In genomic region chrX:40098264-40099045, GRCh38 we compare ENCODE assay signal across 8 cellular contexts. TPM values are rescaled to one million over a fixed set of nuclear protein-coding genes. Genes with fewer than 3 reads are reported as not detected.
DNase-seq lines count a peak whose midpoint lies in the region; ATAC-seq, FAIRE-seq and TF ChIP-seq lines count a peak whose summit lies in the region.

No MANE protein-coding gene starts in this region.

- DNase-seq in AG10803 (ENCODE audit: low read depth) = no peak
- no peak for DNase-seq in GM18507 (ENCODE audit: extremely low spot score, insufficient read length, low read depth)
- DNase-seq in MG63 = peak; percentile 66
- DNase-seq in endothelial cell (ENCODE audit: low spot score) = peak; percentile 30
- DNase-seq in myocyte (ENCODE audit: low read depth) = peak; percentile 65
- peak in 1 of 2 donors; percentile 45 for DNase-seq in uterus

- no peak overlapping the region for H3K4me3 Mint-ChIP-seq in endothelial cell (ENCODE audit: unreplicated experiment)

- H3K9me3 Mint-ChIP-seq in endothelial cell (ENCODE audit: unreplicated experiment) = no peaks in the 10 kb centered on the region

- no peaks in the 10 kb centered on the region for H3K9me3 ChIP-seq in MG63
- H3K9me3 ChIP-seq in uterus = no peaks in the 10 kb centered on the region

- no peak for ATAC-seq in HG02973 (IDR thresholded peaks at IDR 0.05; ENCODE audit: unreplicated experiment)

- peaks cover 5% of the 10 kb centered on the region for H3K27me3 Mint-ChIP-seq in endothelial cell (ENCODE audit: unreplicated experiment)

- no peak for TF ChIP-seq CTCF in AG10803 (conservative IDR thresholded peaks at IDR 0.05; ENCODE audit: low read length)
- no peak for TF ChIP-seq CTCF in WI38 (IDR thresholded peaks at IDR 0.05; ENCODE audit: low read depth, low read length)
- no peak for TF ChIP-seq CTCF in endothelial cell (IDR thresholded peaks at IDR 0.05; ENCODE audit: unreplicated experiment)
- TF ChIP-seq CTCF in uterus (IDR thresholded peaks at IDR 0.05) = no peak

- H3K36me3 Mint-ChIP-seq in endothelial cell (ENCODE audit: low read depth, unreplicated experiment) = no peaks in the 10 kb centered on the region

- intact Hi-C loops in uterus (cut with DNase I; ENCODE audit: low total_unique reads) = no loop called here

- H3K4me1 Mint-ChIP-seq in endothelial cell (ENCODE audit: unreplicated experiment) = peaks cover 11% of the 10 kb centered on the region

- no peaks in the 10 kb centered on the region for H3K36me3 ChIP-seq in MG63
- no peaks in the 10 kb centered on the region for H3K36me3 ChIP-seq in uterus

- H3K4me1 ChIP-seq in uterus = no peaks in the 10 kb centered on the region

- H3K4me3 ChIP-seq in AG10803 (ENCODE audit: low read length) = peak overlapping the region; percentile 59
- H3K4me3 ChIP-seq in MG63 = peak overlapping the region; percentile 62
- peak overlapping the region; percentile 59 for H3K4me3 ChIP-seq in WI38 (ENCODE audit: low read depth, low read length)
- H3K4me3 ChIP-seq in uterus = peak overlapping the region; percentile 76 to 82

- H3K27me3 ChIP-seq in MG63 (no peaks in the 10 kb centered on the region), uterus (peaks cover 0 to 14% of the 10 kb centered on the region in 2 donors)

- peak overlapping the region; percentile 61 to 91 for H3K27ac ChIP-seq in uterus

- TF ChIP-seq POLR2A in uterus (IDR thresholded peaks at IDR 0.05) = no peak

- peak; percentile 90 for FAIRE-seq in GM18507 (lab: Jason Lieb, UNC)

- H3K27ac Mint-ChIP-seq in endothelial cell (ENCODE audit: unreplicated experiment) = no peak overlapping the region

RNA-seq across cellular contexts. Expression of gene BCOR, which starts 0.7 kb away (rescaled TPM):
- total RNA-seq in MG63 (2014; rRNA removed; shearing (Covaris generic); ENCODE audit: low replicate concordance) = 13.4 and 15.0 TPM in 2 replicates
- total RNA-seq in endothelial cell (ENCODE audit: unreplicated experiment) = 34.5 TPM
- 13.9 and 14.6 TPM in 2 replicates for total RNA-seq in myocyte
- polyA plus RNA-seq in myocyte (2012) = 17.2 TPM
- total RNA-seq in uterus = 10 to 100 TPM in 3 of 4 donors, 1 to 10 TPM in 1; 10.0 to 42.4 (median 26.4) TPM

Comparison
In these comparisons a context has a peak if more than half of its experiments do, and no peak if none do; other contexts are left out.
1. DNase-seq: peak in MG63 (single experiment), endothelial cell (single experiment) and myocyte (single experiment); none in AG10803 (single experiment) and GM18507 (single experiment).
2. Peak in every context shown above with its lines, with median percentiles within 50 percentile points of each other: H3K4me3 ChIP-seq.